27 cellular contexts compared by ENCODE assay signal in genomic region chr11:30453705-30454104, GRCh38.
"Had no signal": no experiment of that assay in that cellular context is flagged by ENCODE, and none has a peak within 500 bp of the region (broad histone marks: within the 10 kb centered on the region; RNA-seq: fewer than 3 reads in every experiment).

No MANE protein-coding gene starts in this region.

- H3K9me3 Mint-ChIP-seq: central memory CD8-positive, alpha-beta T cell; T-helper 2 cell treated with Interferon-gamma antibody and Interleukin-4, amounts not matched to agents 5 μg/mL and 100 μg/mL, for 36 hours had no signal

- H3K27ac ChIP-seq: colonic mucosa, dorsolateral prefrontal cortex, esophagus muscularis mucosa, foreskin keratinocyte, right atrium auricular region, suprapubic skin, tibial artery had no signal

- H3K9me3 ChIP-seq: colonic mucosa, esophagus muscularis mucosa, heart right ventricle, right atrium auricular region, suprapubic skin, tibial artery had no signal

- H3K4me3 Mint-ChIP-seq: activated naive CD8-positive, alpha-beta T cell; central memory CD8-positive, alpha-beta T cell; naive thymus-derived CD4-positive, alpha-beta T cell; neural crest cell; T-helper 2 cell treated with Interferon-gamma antibody and Interleukin-4, amounts not matched to agents 5 μg/mL and 100 μg/mL, for 36 hours had no signal

- H3K4me1 Mint-ChIP-seq: central memory CD8-positive, alpha-beta T cell had no signal

- H3K4me1 ChIP-seq: colonic mucosa, foreskin keratinocyte, suprapubic skin had no signal

- H3K36me3 ChIP-seq: colonic mucosa, esophagus muscularis mucosa, heart right ventricle, right atrium auricular region, suprapubic skin, tibial artery had no signal

- H3K4me3 ChIP-seq: colonic mucosa, dorsolateral prefrontal cortex, esophagus muscularis mucosa, heart right ventricle, right atrium auricular region, smooth muscle cell, suprapubic skin, tibial artery had no signal

- H3K36me3 Mint-ChIP-seq: activated naive CD8-positive, alpha-beta T cell had no signal

- H3K27me3 ChIP-seq: colonic mucosa, esophagus muscularis mucosa, foreskin keratinocyte, heart right ventricle, right atrium auricular region, suprapubic skin, tibial artery had no signal

- H3K27ac Mint-ChIP-seq: activated naive CD8-positive, alpha-beta T cell; naive thymus-derived CD4-positive, alpha-beta T cell; T-helper 2 cell treated with Interferon-gamma antibody and Interleukin-4, amounts not matched to agents 5 μg/mL and 100 μg/mL, for 36 hours had no signal

- DNase-seq: activated CD4-positive, alpha-beta T cell treated with anti-CD3 and anti-CD28 coated beads for 48 hours; activated CD4-positive, alpha-beta T cell treated with anti-CD3 and anti-CD28 coated beads, Interleukin-2, amount 50 U/mL, for 48 hours; activated CD8-positive, alpha-beta memory T cell treated with anti-CD3 and anti-CD28 coated beads for 24 hours; activated effector memory CD4-positive, alpha-beta T cell treated with Interleukin-2 at 50 U/mL for 16 hours; activated naive CD4-positive, alpha-beta T cell treated with Interleukin-2 at 50 U/mL for 16 hours; anterior cingulate cortex; colonic mucosa; dorsolateral prefrontal cortex; effector memory CD4-positive, alpha-beta T cell; foreskin keratinocyte; heart right ventricle; left cardiac atrium; midbrain; naive thymus-derived CD4-positive, alpha-beta T cell; occipital lobe; stimulated activated CD4-positive, alpha-beta T cell treated with anti-CD3 and anti-CD28 coated beads, Interleukin-1b, Interleukin-23, amount 100 ng/mL, for 48 hours; stimulated activated naive CD4-positive, alpha-beta T cell; T-helper 1 cell; tibial artery had no signal
